1 cellular context compared by ENCODE assay signal in the genomic region with DNA sequence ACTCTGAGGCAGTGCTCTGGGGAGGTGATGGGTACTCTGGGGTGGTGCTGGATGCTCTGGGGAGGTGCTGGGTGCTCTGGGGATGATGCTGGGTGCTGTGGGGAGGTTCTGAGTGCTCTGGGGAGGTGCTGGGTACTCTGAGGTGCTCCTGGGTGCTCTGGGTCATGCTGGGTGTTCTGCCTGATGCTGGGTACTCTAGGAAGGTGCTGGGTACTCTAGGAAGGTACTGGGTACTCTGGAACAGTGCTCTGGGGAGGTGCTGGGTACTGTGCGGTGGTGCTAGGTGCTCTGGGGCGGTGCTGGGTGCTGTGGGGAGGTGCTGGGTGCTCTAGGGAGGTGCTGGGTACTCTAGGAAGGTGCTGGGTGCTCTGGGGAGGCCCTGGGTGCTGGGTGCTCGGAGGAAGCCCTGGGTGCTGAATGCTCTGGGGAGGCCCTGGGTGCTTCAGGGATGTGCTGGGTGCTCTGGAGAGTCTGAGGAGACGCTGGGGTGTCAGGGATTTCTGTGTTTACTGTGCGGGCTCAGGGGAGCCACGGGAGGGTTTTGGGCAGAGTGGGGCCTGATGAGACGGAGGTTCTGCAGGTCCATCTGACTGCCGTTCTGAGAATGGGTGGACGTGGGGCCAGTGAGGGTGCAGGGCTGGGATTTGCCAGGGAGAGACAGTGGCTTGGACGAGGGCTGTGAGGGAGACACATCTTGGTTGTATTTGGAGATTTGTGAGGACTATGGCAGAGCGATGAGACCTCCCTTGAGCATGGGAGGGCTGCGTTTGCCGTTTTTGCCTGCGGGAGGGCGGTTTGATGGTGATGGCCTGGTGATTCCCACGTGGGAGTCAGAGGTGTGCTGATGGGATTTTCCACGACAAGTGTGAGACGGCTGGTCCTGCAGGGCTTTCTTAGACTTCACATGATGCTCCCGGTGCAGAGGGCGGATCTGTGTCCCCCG.
TF ChIP-seq lines count a peak whose summit lies in the region.

No MANE protein-coding gene starts in this region.

TF ChIP-seq in HepG2, 621 proteins besides CTCF, POLR2A, EP300 and RAD21:
- TF ChIP-seq ZSCAN21 (CRISPR knock-in tag; IDR thresholded peaks at IDR 0.05; ENCODE audit: borderline replicate concordance): peak; percentile 99
- TF ChIP-seq SUZ12 (IDR thresholded peaks at IDR 0.05; ENCODE audit: low read depth, low read length): no peak
- TF ChIP-seq ZNF326 (CRISPR knock-in tag; IDR thresholded peaks at IDR 0.05; ENCODE audit: borderline replicate concordance): no peak
- peak; percentile 52; the same call in 1 of the 2 replicates for TF ChIP-seq ZNF446 (CRISPR knock-in tag; IDR thresholded peaks at IDR 0.05)
